Comparison of ENCODE assay signal across 7 cellular contexts in the genomic region with DNA sequence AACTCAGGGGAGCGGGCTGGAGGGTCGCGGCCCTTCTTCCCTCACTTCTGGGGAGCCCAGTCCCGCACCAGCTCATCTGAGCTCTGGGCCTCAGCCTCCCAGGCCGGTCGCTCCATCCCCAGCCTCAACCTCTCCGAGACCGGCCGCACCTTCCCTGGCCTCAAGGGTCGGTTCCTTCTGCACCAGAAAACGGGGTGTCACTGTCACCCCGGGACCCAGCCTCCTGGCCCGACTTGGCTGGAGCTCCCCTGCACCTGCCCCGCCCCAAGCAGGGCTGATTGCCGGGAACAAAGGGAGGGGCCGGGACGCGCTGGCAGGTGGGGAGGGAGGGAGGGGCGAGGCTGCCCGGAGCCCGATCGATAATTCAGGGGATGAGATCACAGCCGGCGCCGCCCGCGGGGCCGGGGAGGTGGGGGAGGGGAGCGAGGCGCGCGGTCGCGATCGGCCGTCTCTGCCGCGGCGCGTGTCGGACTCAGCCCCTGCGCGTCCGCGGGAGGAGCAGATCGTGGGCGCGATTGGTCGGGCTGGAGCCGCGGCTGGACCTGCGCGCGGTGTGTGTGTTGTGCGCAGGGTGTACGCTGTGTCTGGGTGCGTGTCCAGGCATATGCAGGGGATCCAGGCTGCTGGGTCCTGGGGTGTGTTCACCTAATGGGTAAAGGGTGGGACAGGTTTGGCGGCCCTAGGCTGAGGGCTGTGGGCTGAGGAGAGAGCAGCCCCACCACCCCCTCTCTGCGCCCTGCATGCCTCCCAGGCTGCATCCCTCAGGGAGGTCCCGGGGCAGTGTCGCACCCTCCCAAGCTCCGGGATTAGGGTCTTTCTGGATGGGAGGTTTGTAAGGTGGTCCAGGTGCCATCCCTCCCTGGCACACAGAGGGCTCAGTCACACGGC. TPM values are rescaled to one million over a fixed set of nuclear protein-coding genes. Genes with fewer than 3 reads are reported as not detected.
A peak's percentile ranks its signal among the peaks of the same experiment; 100 is the strongest.
DNase-seq lines count a peak whose midpoint lies in the region; ATAC-seq, FAIRE-seq and TF ChIP-seq lines count a peak whose summit lies in the region.
"Had no signal": no experiment of that assay in that cellular context is flagged by ENCODE, and none has a peak within 500 bp of the region (broad histone marks: within the 10 kb centered on the region; RNA-seq: fewer than 3 reads in every experiment).

No MANE protein-coding gene starts in this region.

- ATAC-seq in Panc1, result peak; percentile 60
- ATAC-seq: GM12878 had no signal

- H3K4me3 ChIP-seq in Panc1 (ENCODE audit: low read depth in 2 of 2, low read length in 2 of 2) (peak overlapping the region; percentile 18 to 42), iPS-18c (ENCODE audit: insufficient read depth, low read depth, low read length) (peak overlapping the region; percentile 52), urinary bladder (ENCODE audit: low read depth, low read length) (peak overlapping the region; percentile 29)
- H3K4me3 ChIP-seq: GM12878 had no signal

- WGBS in urinary bladder, result 6% methylated on average over 63 of the region's 63 CpGs

- H3K9me3 ChIP-seq in Panc1 (ENCODE audit: control insufficient read depth, insufficient read depth, low read depth, low read length) (no peaks in the 10 kb centered on the region), iPS-18c (ENCODE audit: control insufficient read depth, insufficient read depth, low read length) (no peaks in the 10 kb centered on the region)

- POLR2A ChIA-PET in Panc1 (lab: Charles Lee), result no interaction called here

- TF ChIP-seq CTCF in D721Med (IDR thresholded peaks at IDR 0.05; ENCODE audit: insufficient read depth, missing control alignments), result no peak
- TF ChIP-seq CTCF in Panc1 (IDR thresholded peaks at IDR 0.05), result no peak

- BruUV-seq in Panc1 (replicated peaks; lab: Mats Ljungman, UMichigan), result no TSS peak

- H3K4me1 ChIP-seq in Panc1 (ENCODE audit: control insufficient read depth, insufficient read depth, low read length), result no peaks in the 10 kb centered on the region
- peaks cover 2% of the 10 kb centered on the region for H3K4me1 ChIP-seq in urinary bladder (ENCODE audit: insufficient read depth)

- no peaks in the 10 kb centered on the region for H3K27me3 ChIP-seq in Panc1 (ENCODE audit: control insufficient read depth, insufficient read depth, low read length)

- no peak for FAIRE-seq in D721Med (lab: Jason Lieb, UNC)
- FAIRE-seq: GM12878 had no signal

- DNase-seq in D721Med (ENCODE audit: insufficient read length, low spot score), result peak; percentile 95
- DNase-seq in Panc1 (ENCODE audit: low read depth, low spot score), result no peak
- no peak for DNase-seq in effector CD4-positive, alpha-beta T cell
- DNase-seq in Kasumi-1 (lab: John Stamatoyannopoulos, UW), result no peak

- in situ Hi-C loops in Panc1 (cut with HindIII; ENCODE audit: low pct_unique_long_range_greater_than_20kb, low sequenced_read_pairs), result no loop called here

- H3K36me3 ChIP-seq in Panc1 (ENCODE audit: control insufficient read depth, insufficient read depth, low read length), result no peaks in the 10 kb centered on the region
- no peaks in the 10 kb centered on the region for H3K36me3 ChIP-seq in urinary bladder (ENCODE audit: insufficient read depth)

- H3K27ac ChIP-seq in Panc1 (ENCODE audit: low read length) (no peak overlapping the region), urinary bladder (ENCODE audit: low read depth) (no peak overlapping the region)

- CTCF ChIA-PET in Panc1 (lab: Charles Lee), result interaction anchor here (0.5 to 0.6 kb wide), 2 partner anchors 18 to 49 kb away, joined by 3 to 13 read pairs; no protein-coding TSS in a partner anchor

- intact Hi-C loops in Panc1 (cut with micrococcal nuclease; ENCODE audit: unreplicated experiment), result no loop called here

RNA-seq across cellular contexts. Expression of a gene that starts 1.1 kb away (rescaled TPM):
- total RNA-seq in Panc1 (2021; ENCODE audit: unreplicated experiment), result 6.7 TPM
- 26.8 TPM for polyA plus RNA-seq in Panc1 (2012; ENCODE audit: insufficient read length)
- 10.8 TPM for total RNA-seq in urinary bladder
- polyA plus RNA-seq in urinary bladder, result 24.2 TPM
- polyA plus RNA-seq: GM12878 had no signal

RNA-seq across cellular contexts. Expression of a gene that starts 34.4 kb away (rescaled TPM):
- total RNA-seq in Panc1 (2021; ENCODE audit: unreplicated experiment) (0.54 TPM), urinary bladder (1.3 TPM)
- polyA plus RNA-seq in Panc1 (2012; ENCODE audit: insufficient read length), result 3.6 TPM
- 0.34 TPM for polyA plus RNA-seq in urinary bladder

RNA-seq across cellular contexts. Expression of a gene that starts 45.4 kb away (rescaled TPM):
- total RNA-seq in Panc1 (2021; ENCODE audit: unreplicated experiment) (17.6 TPM), urinary bladder (9.3 TPM)
- polyA plus RNA-seq in Panc1 (2012; ENCODE audit: insufficient read length), result 19.7 TPM
- polyA plus RNA-seq in urinary bladder, result 30.3 TPM

RNA-seq across cellular contexts. Expression of a gene that starts 53.0 kb away (rescaled TPM):
- total RNA-seq in Panc1 (2021; ENCODE audit: unreplicated experiment) (13.6 TPM), urinary bladder (0.42 TPM)
- polyA plus RNA-seq in Panc1 (2012; ENCODE audit: insufficient read length), result 29.2 TPM
- 0.77 TPM for polyA plus RNA-seq in urinary bladder
- total RNA-seq: GM12878 had no signal
- polyA plus RNA-seq: GM12878 had no signal
